ENCODE assay signal across 10 cellular contexts in genomic region chr11:132357811-132358572, GRCh38.
DNase-seq lines count a peak whose midpoint lies in the region; ATAC-seq and TF ChIP-seq lines count a peak whose summit lies in the region.
"Had no signal": no experiment of that assay in that cellular context is flagged by ENCODE, and none has a peak within 500 bp of the region (broad histone marks: within the 10 kb centered on the region; RNA-seq: fewer than 3 reads in every experiment).

No MANE protein-coding gene starts in this region.

- DNase-seq in natural killer cell treated with Interleukin-12 subunit alpha and Interleukin-12 subunit beta and Interleukin-15 and Interleukin-18, amount 100 ng/mL, for 72 hours (ENCODE audit: low spot score), result no peak
- DNase-seq in natural killer cell (no peak), NCI-H345 (lab: John Stamatoyannopoulos, UW) (no peak), HUDEP-2 (lab: John Stamatoyannopoulos, UW; ENCODE audit: unreplicated experiment in 76 of 76) (no peak), dermis blood vessel endothelial cell (no peak), sciatic nerve (ENCODE audit: low spot score) (no peak)
- DNase-seq: activated CD4-positive, CD25-positive, alpha-beta regulatory T cell treated with anti-CD3 and anti-CD28 coated beads, Interleukin-2, amount 50 U/mL, for 72 hours; amygdala had no signal

- H3K36me3 Mint-ChIP-seq in natural killer cell treated with Interleukin-12 subunit alpha and Interleukin-12 subunit beta and Interleukin-15 and Interleukin-18, amount 100 ng/mL, for 72 hours, result no peaks in the 10 kb centered on the region
- H3K36me3 Mint-ChIP-seq in natural killer cell, result no peaks in the 10 kb centered on the region

- H3K27ac Mint-ChIP-seq in natural killer cell treated with Interleukin-12 subunit alpha and Interleukin-12 subunit beta and Interleukin-15 and Interleukin-18, amount 100 ng/mL, for 72 hours, result peak overlapping the region in 1 of 2 donors; percentile 83
- no peak overlapping the region for H3K27ac Mint-ChIP-seq in natural killer cell

- H3K4me3 Mint-ChIP-seq in natural killer cell treated with Interleukin-12 subunit alpha and Interleukin-12 subunit beta and Interleukin-15 and Interleukin-18, amount 100 ng/mL, for 72 hours, result peak overlapping the region; percentile 68
- no peak overlapping the region for H3K4me3 Mint-ChIP-seq in natural killer cell

- H3K9me3 Mint-ChIP-seq in natural killer cell treated with Interleukin-12 subunit alpha and Interleukin-12 subunit beta and Interleukin-15 and Interleukin-18, amount 100 ng/mL, for 72 hours, result peaks cover 15% of the 10 kb centered on the region
- peaks cover 6 to 13% of the 10 kb centered on the region in 2 donors for H3K9me3 Mint-ChIP-seq in natural killer cell

- intact Hi-C loops in natural killer cell (cut with micrococcal nuclease) (no loop called here), sciatic nerve (cut with DNase I) (no loop called here)

- peaks cover 0 to 24% of the 10 kb centered on the region in 2 donors for H3K4me1 Mint-ChIP-seq in natural killer cell treated with Interleukin-12 subunit alpha and Interleukin-12 subunit beta and Interleukin-15 and Interleukin-18, amount 100 ng/mL, for 72 hours (ENCODE audit: low read depth in 2 of 2)
- no peaks in the 10 kb centered on the region for H3K4me1 Mint-ChIP-seq in natural killer cell

- H3K27me3 Mint-ChIP-seq in natural killer cell treated with Interleukin-12 subunit alpha and Interleukin-12 subunit beta and Interleukin-15 and Interleukin-18, amount 100 ng/mL, for 72 hours, result no peaks in the 10 kb centered on the region
- no peaks in the 10 kb centered on the region for H3K27me3 Mint-ChIP-seq in natural killer cell (ENCODE audit: low read depth in 2 of 2)

- ATAC-seq in natural killer cell treated with Interleukin-12 subunit alpha and Interleukin-12 subunit beta and Interleukin-15 and Interleukin-18, amount 100 ng/mL, for 72 hours, result peak in 1 of 2 donors; percentile 74
- ATAC-seq in natural killer cell (no peak), GM21825 (IDR thresholded peaks at IDR 0.05; ENCODE audit: unreplicated experiment) (peak; percentile 67), HG03439 (IDR thresholded peaks at IDR 0.05; ENCODE audit: unreplicated experiment) (peak; percentile 86), sciatic nerve (no peak)

- no peak for TF ChIP-seq CTCF in natural killer cell (IDR thresholded peaks at IDR 0.05)

Comparison
In these comparisons a context has a peak if more than half of its experiments do, and no peak if none do; other contexts are left out.
1. ATAC-seq: peak in GM21825 (single experiment) and HG03439 (single experiment); none in natural killer cell (0 of 3) and sciatic nerve (single experiment).